Comparison of ENCODE assay signal across 21 cellular contexts in the genomic region with DNA sequence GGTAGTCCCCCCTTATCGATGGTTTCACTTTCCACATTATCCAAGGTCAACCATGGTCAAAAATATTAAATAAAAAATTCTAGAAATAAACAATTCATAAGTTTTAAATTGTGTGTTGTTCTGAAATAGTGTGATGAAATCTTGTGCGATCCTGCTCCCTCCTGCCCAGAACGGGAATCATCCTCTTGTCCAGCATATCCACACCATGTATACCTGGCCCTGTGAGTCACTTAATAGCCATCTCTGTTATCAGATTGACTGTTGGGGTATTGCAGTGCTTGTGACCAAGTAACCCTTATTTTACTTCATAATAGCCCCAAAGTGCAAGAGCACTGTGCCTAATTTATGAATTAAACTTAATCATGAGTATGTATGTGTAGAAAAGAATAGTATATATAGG. TPM values are rescaled to one million over a fixed set of nuclear protein-coding genes. Genes with fewer than 3 reads are reported as not detected.
"Had no signal": no experiment of that assay in that cellular context is flagged by ENCODE, and none has a peak within 500 bp of the region (broad histone marks: within the 10 kb centered on the region; RNA-seq: fewer than 3 reads in every experiment).

No MANE protein-coding gene starts in this region.

- H3K4me2 ChIP-seq: neural progenitor cell had no signal

- H3K9me3 ChIP-seq: ascending aorta, tibial artery had no signal

- H3K9ac ChIP-seq: neural progenitor cell had no signal

- H3K36me3 Mint-ChIP-seq: activated naive CD4-positive, alpha-beta T cell treated with anti-CD3 and anti-CD28 coated beads, Interleukin-2, amount 50 U/mL, for 24 hours; mesothelial cell of epicardium; neural progenitor cell; stimulated activated effector memory CD8-positive, alpha-beta T cell treated with anti-CD3 and anti-CD28 coated beads, Interleukin-12 subunit alpha, Interleukin-12 subunit beta, amount 100 ng/mL, for 72 hours had no signal

- H3K4me1 ChIP-seq: ascending aorta, left ventricle myocardium inferior, neural progenitor cell, tibial artery had no signal

- H2AFZ ChIP-seq: neural progenitor cell had no signal

- H3K4me3 Mint-ChIP-seq: activated naive CD4-positive, alpha-beta T cell treated with anti-CD3 and anti-CD28 coated beads, Interleukin-2, amount 50 U/mL, for 24 hours; central memory CD8-positive, alpha-beta T cell; mesothelial cell of epicardium; naive thymus-derived CD8-positive, alpha-beta T cell; neural progenitor cell; stimulated activated effector memory CD8-positive, alpha-beta T cell treated with anti-CD3 and anti-CD28 coated beads, Interleukin-12 subunit alpha, Interleukin-12 subunit beta, amount 100 ng/mL, for 72 hours; stimulated activated naive CD8-positive, alpha-beta T cell treated with anti-CD3 and anti-CD28 coated beads, Interleukin-15, amount 100 ng/mL, for 72 hours had no signal

- H3K27me3 ChIP-seq: ascending aorta, brain microvascular endothelial cell, neural progenitor cell, tibial artery had no signal

- H3K4me1 Mint-ChIP-seq: activated naive CD4-positive, alpha-beta T cell treated with anti-CD3 and anti-CD28 coated beads, Interleukin-2, amount 50 U/mL, for 24 hours; central memory CD8-positive, alpha-beta T cell; naive thymus-derived CD8-positive, alpha-beta T cell; neural progenitor cell; stimulated activated effector memory CD8-positive, alpha-beta T cell treated with anti-CD3 and anti-CD28 coated beads, Interleukin-12 subunit alpha, Interleukin-12 subunit beta, amount 100 ng/mL, for 72 hours; stimulated activated naive CD8-positive, alpha-beta T cell treated with anti-CD3 and anti-CD28 coated beads, Interleukin-15, amount 100 ng/mL, for 72 hours had no signal

- DNase-seq: activated CD4-positive, alpha-beta T cell treated with anti-CD3 and anti-CD28 coated beads for 1 hour; activated gamma-delta T cell treated with Interleukin-2 at 50 U/mL for 16 hours; activated T-cell treated with anti-CD3 and anti-CD28 coated beads, Interleukin-2, amount 50 U/mL, for 1 hour; brain microvascular endothelial cell; foreskin fibroblast; kidney glomerular epithelial cell; left ventricle myocardium inferior; naive thymus-derived CD8-positive, alpha-beta T cell; small intestine; stimulated activated CD4-positive, alpha-beta T cell treated with anti-CD3 and anti-CD28 coated beads, Interleukin-2, amount 100 ng/mL, for 24 hours; stimulated activated naive CD8-positive, alpha-beta T cell treated with anti-CD3 and anti-CD28 coated beads, Interleukin-15, amount 100 ng/mL, for 72 hours; tibial artery had no signal

- H3K27ac ChIP-seq: ascending aorta, brain microvascular endothelial cell, coronary artery, left ventricle myocardium inferior, neural progenitor cell, tibial artery had no signal

- H3K4me3 ChIP-seq: ascending aorta, coronary artery, left ventricle myocardium inferior, neural progenitor cell, tibial artery had no signal

- H3K36me3 ChIP-seq: brain microvascular endothelial cell, neural progenitor cell, tibial artery had no signal

- H3K27me3 Mint-ChIP-seq: activated naive CD4-positive, alpha-beta T cell treated with anti-CD3 and anti-CD28 coated beads, Interleukin-2, amount 50 U/mL, for 24 hours had no signal

- ATAC-seq: naive thymus-derived CD8-positive, alpha-beta T cell; sciatic nerve; stimulated activated effector memory CD8-positive, alpha-beta T cell treated with anti-CD3 and anti-CD28 coated beads, Interleukin-12 subunit alpha, Interleukin-12 subunit beta, amount 100 ng/mL, for 72 hours; stimulated activated naive CD8-positive, alpha-beta T cell treated with anti-CD3 and anti-CD28 coated beads, Interleukin-15, amount 100 ng/mL, for 72 hours had no signal

- H3K9me3 Mint-ChIP-seq: central memory CD8-positive, alpha-beta T cell; stimulated activated effector memory CD8-positive, alpha-beta T cell treated with anti-CD3 and anti-CD28 coated beads, Interleukin-12 subunit alpha, Interleukin-12 subunit beta, amount 100 ng/mL, for 72 hours had no signal

- H3K27ac Mint-ChIP-seq: activated naive CD4-positive, alpha-beta T cell treated with anti-CD3 and anti-CD28 coated beads, Interleukin-2, amount 50 U/mL, for 24 hours; mesothelial cell of epicardium; naive thymus-derived CD8-positive, alpha-beta T cell; neural progenitor cell; stimulated activated effector memory CD8-positive, alpha-beta T cell treated with anti-CD3 and anti-CD28 coated beads, Interleukin-12 subunit alpha, Interleukin-12 subunit beta, amount 100 ng/mL, for 72 hours; stimulated activated naive CD8-positive, alpha-beta T cell treated with anti-CD3 and anti-CD28 coated beads, Interleukin-15, amount 100 ng/mL, for 72 hours had no signal

RNA-seq across cellular contexts. Expression of a gene that starts 19.1 kb away (rescaled TPM):
- total RNA-seq: ascending aorta, lung microvascular endothelial cell had no signal
- polyA plus RNA-seq: naive thymus-derived CD8-positive, alpha-beta T cell had no signal
